ENCODE assay signal across 19 cellular contexts in genomic region chr18:25253136-25253535, GRCh38.
"Had no signal": no experiment of that assay in that cellular context is flagged by ENCODE, and none has a peak within 500 bp of the region (broad histone marks: within the 10 kb centered on the region; RNA-seq: fewer than 3 reads in every experiment).

No MANE protein-coding gene starts in this region.

- H3K9me3 Mint-ChIP-seq: activated CD4-positive, alpha-beta memory T cell treated with anti-CD3 and anti-CD28 coated beads for 36 hours; activated naive CD4-positive, alpha-beta T cell treated with anti-CD3 and anti-CD28 coated beads, Interleukin-2, amount 10 ng/mL, durations not matched to agents 7 days and 5 days; nephron had no signal

- ATAC-seq: activated CD8-positive, alpha-beta memory T cell treated with anti-CD3 and anti-CD28 coated beads, Interleukin-2, amount 10 ng/mL, durations not matched to agents 7 days and 5 days; foreskin keratinocyte; psoas muscle had no signal

- FAIRE-seq: endometrium had no signal

- H3K4me1 Mint-ChIP-seq: activated CD8-positive, alpha-beta memory T cell treated with anti-CD3 and anti-CD28 coated beads, Interleukin-2, amount 10 ng/mL, durations not matched to agents 7 days and 5 days; activated naive CD4-positive, alpha-beta T cell treated with anti-CD3 and anti-CD28 coated beads, Interleukin-2, amount 10 ng/mL, durations not matched to agents 7 days and 5 days had no signal

- DNase-seq: activated CD4-positive, alpha-beta memory T cell treated with anti-CD3 and anti-CD28 coated beads for 36 hours; activated CD8-positive, alpha-beta memory T cell treated with anti-CD3 and anti-CD28 coated beads, Interleukin-2, amount 10 ng/mL, durations not matched to agents 7 days and 5 days; activated naive CD4-positive, alpha-beta T cell treated with anti-CD3 and anti-CD28 coated beads, Interleukin-2, amount 10 ng/mL, durations not matched to agents 7 days and 5 days; activated T-cell treated with anti-CD3 and anti-CD28 coated beads, Interleukin-2, amount 50 U/mL, for 1 hour; dorsolateral prefrontal cortex; foreskin keratinocyte; occipital lobe; psoas muscle; stimulated activated CD4-positive, alpha-beta T cell treated with anti-CD3 and anti-CD28 coated beads, Interleukin-2, amount 100 ng/mL, for 48 hours; stimulated activated naive CD4-positive, alpha-beta T cell; substantia nigra; T-helper 9 cell had no signal

- H3K4me1 ChIP-seq: foreskin keratinocyte, psoas muscle had no signal

- H3K27me3 Mint-ChIP-seq: activated CD4-positive, alpha-beta memory T cell treated with anti-CD3 and anti-CD28 coated beads for 36 hours; activated CD8-positive, alpha-beta memory T cell treated with anti-CD3 and anti-CD28 coated beads, Interleukin-2, amount 10 ng/mL, durations not matched to agents 7 days and 5 days; activated naive CD4-positive, alpha-beta T cell treated with anti-CD3 and anti-CD28 coated beads, Interleukin-2, amount 10 ng/mL, durations not matched to agents 7 days and 5 days had no signal

- H3K27ac Mint-ChIP-seq: activated CD4-positive, alpha-beta memory T cell treated with anti-CD3 and anti-CD28 coated beads for 36 hours; activated CD8-positive, alpha-beta memory T cell treated with anti-CD3 and anti-CD28 coated beads, Interleukin-2, amount 10 ng/mL, durations not matched to agents 7 days and 5 days; activated naive CD4-positive, alpha-beta T cell treated with anti-CD3 and anti-CD28 coated beads, Interleukin-2, amount 10 ng/mL, durations not matched to agents 7 days and 5 days; nephron had no signal

- H3K9me3 ChIP-seq: esophagus muscularis mucosa, psoas muscle, tibial nerve, vagina had no signal

- H3K36me3 ChIP-seq: cardiac muscle cell, esophagus muscularis mucosa, tibial nerve, vagina had no signal

- H3K4me3 ChIP-seq: cardiac muscle cell, dorsolateral prefrontal cortex, esophagus muscularis mucosa, psoas muscle, tibial nerve, vagina had no signal

- H3K27me3 ChIP-seq: cardiac muscle cell, dorsolateral prefrontal cortex, esophagus muscularis mucosa, foreskin keratinocyte, tibial nerve, vagina had no signal

- H3K4me3 Mint-ChIP-seq: activated CD4-positive, alpha-beta memory T cell treated with anti-CD3 and anti-CD28 coated beads for 36 hours; activated CD8-positive, alpha-beta memory T cell treated with anti-CD3 and anti-CD28 coated beads, Interleukin-2, amount 10 ng/mL, durations not matched to agents 7 days and 5 days; activated naive CD4-positive, alpha-beta T cell treated with anti-CD3 and anti-CD28 coated beads, Interleukin-2, amount 10 ng/mL, durations not matched to agents 7 days and 5 days; nephron had no signal

- H3K36me3 Mint-ChIP-seq: activated CD4-positive, alpha-beta memory T cell treated with anti-CD3 and anti-CD28 coated beads for 36 hours; activated CD8-positive, alpha-beta memory T cell treated with anti-CD3 and anti-CD28 coated beads, Interleukin-2, amount 10 ng/mL, durations not matched to agents 7 days and 5 days; activated naive CD4-positive, alpha-beta T cell treated with anti-CD3 and anti-CD28 coated beads, Interleukin-2, amount 10 ng/mL, durations not matched to agents 7 days and 5 days had no signal

- H3K27ac ChIP-seq: cardiac muscle cell, dorsolateral prefrontal cortex, esophagus muscularis mucosa, foreskin keratinocyte, psoas muscle, tibial nerve, vagina, VCaP had no signal
